1 cellular context compared by ENCODE assay signal in the genomic region with DNA sequence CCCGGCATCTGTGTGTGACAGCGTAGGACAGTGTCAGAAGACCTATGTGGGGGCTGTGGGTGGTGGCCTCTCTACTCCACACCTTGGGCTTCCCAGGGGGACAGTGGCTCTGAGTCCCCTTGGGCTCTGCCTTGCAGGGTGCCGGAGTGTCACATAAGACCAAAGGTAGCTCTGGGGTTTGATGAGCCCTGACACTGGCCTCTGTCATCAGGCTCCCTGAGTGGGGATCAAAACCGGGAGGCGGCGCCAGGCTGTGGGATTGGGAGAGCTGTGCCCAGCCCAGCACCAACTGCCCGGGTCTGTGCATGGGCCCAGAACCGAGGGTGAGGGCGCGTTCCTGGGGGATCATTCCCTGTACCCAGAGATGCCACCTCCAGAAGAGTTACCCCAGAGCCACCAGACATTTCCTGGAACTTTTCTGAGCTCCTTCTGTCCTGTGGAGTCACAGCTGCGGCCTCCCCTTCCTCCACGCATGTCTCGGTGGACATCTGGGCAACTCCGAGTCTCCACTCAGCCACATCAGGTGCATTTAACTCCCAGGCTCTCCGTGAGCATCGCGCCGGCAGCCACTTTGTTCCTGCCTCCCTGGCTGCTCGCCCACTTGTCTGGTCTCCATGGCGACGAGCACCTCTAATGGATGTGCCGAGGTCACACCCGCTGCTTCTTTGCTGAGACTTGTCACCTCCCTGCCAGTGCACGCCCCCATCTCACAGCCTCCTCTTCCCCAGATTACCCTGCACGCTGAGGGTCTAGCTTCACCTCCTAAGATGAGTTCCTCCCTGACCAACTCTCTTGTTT.
TF ChIP-seq lines count a peak whose summit lies in the region.

No MANE protein-coding gene starts in this region.

TF ChIP-seq in IMR-90, 13 proteins besides CTCF, POLR2A, EP300 and RAD21:
- no peak for TF ChIP-seq NFE2L2 (IDR thresholded peaks at IDR 0.05; ENCODE audit: low read depth, low read length)
- no peak for TF ChIP-seq BHLHE40 (IDR thresholded peaks at IDR 0.05; ENCODE audit: low read depth, low read length)
- no peak for TF ChIP-seq ELK1 (IDR thresholded peaks at IDR 0.05; ENCODE audit: borderline replicate concordance, low read depth, low read length)
- TF ChIP-seq MXI1 (IDR thresholded peaks at IDR 0.05; ENCODE audit: borderline replicate concordance, low read depth, low read length): no peak
- TF ChIP-seq RCOR1 (IDR thresholded peaks at IDR 0.05; ENCODE audit: insufficient replicate concordance, low read length): no peak
- no peak for TF ChIP-seq MAZ (IDR thresholded peaks at IDR 0.05; ENCODE audit: borderline replicate concordance, low read depth, low read length)
- TF ChIP-seq FOS (IDR thresholded peaks at IDR 0.05; ENCODE audit: low read depth, low read length): no peak
- TF ChIP-seq, protein P1, sequence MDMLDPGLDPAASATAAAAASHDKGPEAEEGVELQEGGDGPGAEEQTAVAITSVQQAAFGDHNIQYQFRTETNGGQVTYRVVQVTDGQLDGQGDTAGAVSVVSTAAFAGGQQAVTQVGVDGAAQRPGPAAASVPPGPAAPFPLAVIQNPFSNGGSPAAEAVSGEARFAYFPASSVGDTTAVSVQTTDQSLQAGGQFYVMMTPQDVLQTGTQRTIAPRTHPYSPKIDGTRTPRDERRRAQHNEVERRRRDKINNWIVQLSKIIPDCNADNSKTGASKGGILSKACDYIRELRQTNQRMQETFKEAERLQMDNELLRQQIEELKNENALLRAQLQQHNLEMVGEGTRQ (IDR thresholded peaks at IDR 0.05; ENCODE audit: low read depth, low read length): no peak
- TF ChIP-seq CEBPB (IDR thresholded peaks at IDR 0.05; ENCODE audit: low read depth, low read length): no peak
- no peak for TF ChIP-seq RFX5 (IDR thresholded peaks at IDR 0.05; ENCODE audit: low read depth, low read length)
- TF ChIP-seq SMC3 (IDR thresholded peaks at IDR 0.05; ENCODE audit: low read depth, low read length): no peak
- no peak for TF ChIP-seq CHD1 (IDR thresholded peaks at IDR 0.05; ENCODE audit: low read depth, low read length)
- TF ChIP-seq MAFK (IDR thresholded peaks at IDR 0.05; ENCODE audit: low read depth, low read length): no peak
